In genomic region chr17:81682565-81683207, GRCh38 we compare ENCODE assay signal across 8 cellular contexts. TPM values are rescaled to one million over a fixed set of nuclear protein-coding genes. Genes with fewer than 3 reads are reported as not detected.
A peak's percentile ranks its signal among the peaks of the same experiment; 100 is the strongest.
DNase-seq lines count a peak whose midpoint lies in the region; ATAC-seq, FAIRE-seq and TF ChIP-seq lines count a peak whose summit lies in the region.

No MANE protein-coding gene starts in this region.

- H3K79me2 ChIP-seq in K562 (ENCODE audit: control insufficient read depth, insufficient read depth, low read length), result peaks cover 55% of the 10 kb centered on the region

- TF ChIP-seq CTCF in AG04450 (IDR thresholded peaks at IDR 0.05; ENCODE audit: low read depth, low read length), result no peak
- TF ChIP-seq CTCF in K562 (IDR thresholded peaks at IDR 0.05 in 2 of 3, conservative IDR thresholded peaks at IDR 0.05 in 1 of 3; ENCODE audit: insufficient read depth in 2 of 3, low read depth in 1 of 3, low read length in 3 of 3), result no peak

- 9% methylated on average over 19 of the region's 19 CpGs for WGBS in K562 (ENCODE audit: insufficient coverage, low coverage, missing lambda C conversion rate)
- WGBS in mesodermal cell (ENCODE audit: insufficient coverage in 2 of 2), 2 experiments, result 51 to 53% methylated on average over 19 of the region's 19 CpGs

- peaks cover 6% of the 10 kb centered on the region for H3K9me1 ChIP-seq in K562 (ENCODE audit: control insufficient read depth, insufficient read depth, low read length)

- peaks cover 34% of the 10 kb centered on the region for H3K36me3 ChIP-seq in HUES48 (ENCODE audit: control insufficient read depth, insufficient read depth, low read length)
- peaks cover 41% of the 10 kb centered on the region; the same call in 2 of the 3 replicates for H3K36me3 ChIP-seq in K562 (ENCODE audit: control insufficient read depth, insufficient read depth, low read length)
- peaks cover 43% of the 10 kb centered on the region for H3K36me3 ChIP-seq in mesodermal cell (ENCODE audit: control insufficient read depth, insufficient read depth, low read length)

- H3K9ac ChIP-seq in HUES48 (ENCODE audit: low read depth, low read length), result peak overlapping the region; percentile 71
- H3K9ac ChIP-seq in K562 (ENCODE audit: insufficient read depth in 1 of 2, low read depth in 2 of 2, low read length in 2 of 2), result peak overlapping the region; percentile 96 to 99

- CTCF ChIA-PET in AG04450 (lab: Charles Lee) (interaction anchor here (1.2 kb wide), 1 partner anchor 82 kb away, joined by 3 read pairs; no protein-coding TSS in a partner anchor), K562 (lab: Yijun Ruan, JAX; ENCODE audit: low intra/inter-chr PET ratio) (no interaction called here)

- no peak for FAIRE-seq in K562 (lab: Jason Lieb, UNC)

- H3K27me3 ChIP-seq in AG04450 (ENCODE audit: control insufficient read depth, insufficient read depth, low read length), result no peaks in the 10 kb centered on the region
- no peaks in the 10 kb centered on the region for H3K27me3 ChIP-seq in HUES48 (ENCODE audit: control insufficient read depth, insufficient read depth, low read length)
- H3K27me3 ChIP-seq in K562 (ENCODE audit: control insufficient read depth in 2 of 2, insufficient read depth in 2 of 2, low read length in 2 of 2), result no peaks in the 10 kb centered on the region

- in situ Hi-C loops in K562 (cut with MboI), result no loop called here

- peak overlapping the region; percentile 90 for H3K4me2 ChIP-seq in K562 (ENCODE audit: insufficient read depth, low read length)

- DNase-seq in AG04450 (ENCODE audit: low read depth, low spot score) (no peak), K562 (ENCODE audit: extremely low read depth in 1 of 4, low spot score in 3 of 4) (no peak), superior temporal gyrus (ENCODE audit: extremely low spot score) (no peak), SKM-1 (lab: John Stamatoyannopoulos, UW; ENCODE audit: unreplicated experiment) (no peak)
- no peak for DNase-seq in stimulated activated CD4-positive, alpha-beta T cell treated with anti-CD3 and anti-CD28 coated beads, Interleukin-2, amount 100 ng/mL, for 24 hours

- no peak for TF ChIP-seq EP300 in K562 (IDR thresholded peaks at IDR 0.05; ENCODE audit: low read length)

- H3K4me1 ChIP-seq in HUES48 (ENCODE audit: control insufficient read depth, insufficient read depth, low read length) (peaks cover 9% of the 10 kb centered on the region), K562 (replicated peaks in 1 of 2; ENCODE audit: control insufficient read depth in 2 of 2, insufficient read depth in 2 of 2, low read length in 2 of 2) (peaks cover 13 to 52% of the 10 kb centered on the region in 2 experiments), mesodermal cell (ENCODE audit: control insufficient read depth, insufficient read depth, low read length, poor library complexity, severe bottlenecking) (peaks cover 16% of the 10 kb centered on the region)

- peaks cover 12% of the 10 kb centered on the region; the same call in 1 of the 2 replicates for H4K20me1 ChIP-seq in K562 (replicated peaks; ENCODE audit: control insufficient read depth, insufficient read depth, low read length)

- intact Hi-C loops in K562 (cut with micrococcal nuclease), result no loop called here

- peak overlapping the region; percentile 78; the same call in 1 of the 2 replicates for H2AFZ ChIP-seq in K562 (ENCODE audit: low read depth, low read length)

- H3K9me3 ChIP-seq in AG04450 (ENCODE audit: control insufficient read depth, insufficient read depth, low read length) (no peaks in the 10 kb centered on the region; the same call in 1 of the 2 replicates), HUES48 (ENCODE audit: control insufficient read depth, insufficient read depth, low read length) (no peaks in the 10 kb centered on the region), K562 (replicated peaks; ENCODE audit: control insufficient read depth, insufficient read depth, low read depth, low read length) (no peaks in the 10 kb centered on the region), mesodermal cell (ENCODE audit: control insufficient read depth, low read length) (no peaks in the 10 kb centered on the region)

- BruUV-seq in K562 (replicated peaks; lab: Mats Ljungman, UMichigan), result no TSS peak

- no peak for TF ChIP-seq RAD21 in K562 (CRISPR knock-in tag; conservative IDR thresholded peaks at IDR 0.05 in 1 of 2, IDR thresholded peaks at IDR 0.05 in 1 of 2)

- H3K27ac ChIP-seq in AG04450 (ENCODE audit: low read depth, low read length) (peak overlapping the region; percentile 65), HUES48 (ENCODE audit: low read depth, low read length) (no peak overlapping the region), K562 (ENCODE audit: extremely low read depth, low read depth, low read length) (peak overlapping the region; percentile 78), mesodermal cell (ENCODE audit: low read depth, low read length, severe bottlenecking) (peak overlapping the region; percentile 87)

- no peak for ATAC-seq in K562
- ATAC-seq in GM21447 (IDR thresholded peaks at IDR 0.05; ENCODE audit: unreplicated experiment), result no peak

- H3K4me3 ChIP-seq in AG04450 (ENCODE audit: low read depth, low read length), result peak overlapping the region; percentile 92
- H3K4me3 ChIP-seq in HUES48 (ENCODE audit: low read depth, low read length), result peak overlapping the region; percentile 94
- peak overlapping the region; percentile 96 for H3K4me3 ChIP-seq in K562
- H3K4me3 ChIP-seq in mesodermal cell (ENCODE audit: extremely low read depth, insufficient read depth, low read length, poor library complexity, severe bottlenecking), result peak overlapping the region; percentile 99

- TF ChIP-seq POLR2A in K562 (conservative IDR thresholded peaks at IDR 0.05), result no peak

- POLR2A ChIA-PET in AG04450 (lab: Yijun Ruan, JAX) (interaction anchor here (0.6 to 3.4 kb wide), 5 partner anchors 17 to 678 kb away, joined by 3 to 35 read pairs (median 7); partner anchors contain the start of genes CCDC137, MRPL12, NPLOC4 and OXLD1), K562 (lab: Yijun Ruan, JAX) (interaction anchor here (0.6 to 3.5 kb wide), 15 partner anchors 8 to 63 kb away, joined by 3 to 39 read pairs (median 5); partner anchors contain the start of genes CCDC137, MRPL12 and OXLD1)

RNA-seq across cellular contexts. Expression of gene ARL16, which starts 0.9 kb away (rescaled TPM):
- 44.7 and 48.0 TPM in 2 replicates for polyA plus RNA-seq in AG04450 (2011; rRNA removed)
- polyA minus RNA-seq in AG04450 (2011; rRNA and poly(A)+ RNA removed), result 15.2 and 22.4 TPM in 2 replicates
- 40.1 and 78.0 TPM in 2 replicates for total RNA-seq in K562 (2011; cell fraction: chromatin; rRNA removed; ENCODE audit: low replicate concordance)
- total RNA-seq in K562 (2011; cell fraction: nucleolus; rRNA removed), result 48.6 and 55.2 TPM in 2 replicates
- 38.9 and 42.4 TPM in 2 replicates for total RNA-seq in K562 (2011; cell fraction: nucleoplasm; rRNA removed)
- total RNA-seq in K562 (2014; rRNA removed), result 25.2 and 46.0 TPM in 2 replicates
- 18.8 and 21.6 TPM in 2 replicates for total RNA-seq in K562 (2014; rRNA removed; fragmentation: Illumina TruSeq; extraction: Trizol)
- 19.7 and 21.3 TPM in 2 replicates for total RNA-seq in K562 (2015; rRNA removed; fragmentation: Illumina TruSeq; extraction: Trizol)
- total RNA-seq in K562 (2021), result 18.3 and 22.6 TPM in 2 replicates
- polyA plus RNA-seq in K562 (2011; rRNA removed), result 29.8 and 30.6 TPM in 2 replicates
- 36.0 and 45.9 TPM in 2 replicates for polyA plus RNA-seq in K562 (2011; cell fraction: cytosol; rRNA removed)
- polyA plus RNA-seq in K562 (2011; cell fraction: nucleus; rRNA removed), result 16.8 and 22.9 TPM in 2 replicates
- polyA plus RNA-seq in K562 (2012), result 26.1 and 26.2 TPM in 2 replicates
- 25.6 and 32.4 TPM in 2 replicates for polyA plus RNA-seq in K562 (2014; fragmentation: Illumina TruSeq; extraction: Trizol)
- polyA plus RNA-seq in K562 (2014; fragmentation: Nextera tagmentation; extraction: Ambion mirVana), result 10 to 100 TPM in 1 of 2 experiments, 1 to 10 TPM in 1; 5.4 to 10.4 TPM
- 32.4 and 34.7 TPM in 2 replicates for polyA plus RNA-seq in K562 (2014; rRNA removed)
- 11.5 and 12.4 TPM in 2 replicates for polyA minus RNA-seq in K562 (2011; rRNA and poly(A)+ RNA removed)
- 5.8 and 6.2 TPM in 2 replicates for polyA minus RNA-seq in K562 (2011; cell fraction: cytosol; rRNA and poly(A)+ RNA removed)
- polyA minus RNA-seq in K562 (2011; cell fraction: nucleus; rRNA and poly(A)+ RNA removed), result 7.3 and 11.8 TPM in 2 replicates
- polyA plus RNA-seq in mesodermal cell (2013, experiment 1 of 2), result 51.9 TPM
- 41.2 TPM for polyA plus RNA-seq in mesodermal cell (2013, experiment 2 of 2)

RNA-seq across cellular contexts. Expression of gene HGS, which starts 1.1 kb away (rescaled TPM):
- polyA plus RNA-seq in AG04450 (2011; rRNA removed) (71.5 and 83.0 TPM in 2 replicates), K562 (2011; rRNA removed) (60.7 and 127 TPM in 2 replicates), K562 (2014; fragmentation: Illumina TruSeq; extraction: Trizol) (126 and 128 TPM in 2 replicates), K562 (2014; fragmentation: Nextera tagmentation; extraction: Ambion mirVana) (1 to 10 TPM; 3.9 to 9.4 TPM), K562 (2014; rRNA removed) (141 and 176 TPM in 2 replicates)
- 145 and 167 TPM in 2 replicates for polyA minus RNA-seq in AG04450 (2011; rRNA and poly(A)+ RNA removed)
- total RNA-seq in K562 (2011; cell fraction: chromatin; rRNA removed; ENCODE audit: low replicate concordance), result 345 and 984 TPM in 2 replicates
- 485 and 495 TPM in 2 replicates for total RNA-seq in K562 (2011; cell fraction: nucleolus; rRNA removed)
- total RNA-seq in K562 (2011; cell fraction: nucleoplasm; rRNA removed), result 301 and 334 TPM in 2 replicates
- total RNA-seq in K562 (2014; rRNA removed) (96.7 and 99.7 TPM in 2 replicates), K562 (2014; rRNA removed; fragmentation: Illumina TruSeq; extraction: Trizol) (55.5 and 77.1 TPM in 2 replicates), K562 (2015; rRNA removed; fragmentation: Illumina TruSeq; extraction: Trizol) (61.4 and 66.3 TPM in 2 replicates), K562 (2021) (132 and 161 TPM in 2 replicates)
- 55.5 and 141 TPM in 2 replicates for polyA plus RNA-seq in K562 (2011; cell fraction: cytosol; rRNA removed)
- polyA plus RNA-seq in K562 (2011; cell fraction: nucleus; rRNA removed), result 547 and 894 TPM in 2 replicates
- 81.3 and 125 TPM in 2 replicates for polyA plus RNA-seq in K562 (2012)
- 76.0 and 85.7 TPM in 2 replicates for polyA minus RNA-seq in K562 (2011; rRNA and poly(A)+ RNA removed)
- 50.3 and 53.4 TPM in 2 replicates for polyA minus RNA-seq in K562 (2011; cell fraction: cytosol; rRNA and poly(A)+ RNA removed)
- 113 and 138 TPM in 2 replicates for polyA minus RNA-seq in K562 (2011; cell fraction: nucleus; rRNA and poly(A)+ RNA removed)
- 117 TPM for polyA plus RNA-seq in mesodermal cell (2013, experiment 1 of 2)
- polyA plus RNA-seq in mesodermal cell (2013, experiment 2 of 2), result 80.5 TPM

RNA-seq across cellular contexts. Expression of gene CCDC137, which starts 16.1 kb away (rescaled TPM):
- polyA plus RNA-seq in AG04450 (2011; rRNA removed) (10.7 and 10.9 TPM in 2 replicates), K562 (2011; rRNA removed) (18.9 and 24.8 TPM in 2 replicates), K562 (2014; fragmentation: Illumina TruSeq; extraction: Trizol) (38.3 and 41.1 TPM in 2 replicates), K562 (2014; fragmentation: Nextera tagmentation; extraction: Ambion mirVana) (1 to 10 TPM; 2.3 to 4.1 TPM), K562 (2014; rRNA removed) (63.7 and 68.1 TPM in 2 replicates)
- 2.2 and 3.9 TPM in 2 replicates for polyA minus RNA-seq in AG04450 (2011; rRNA and poly(A)+ RNA removed)
- 45.8 and 69.3 TPM in 2 replicates for total RNA-seq in K562 (2011; cell fraction: chromatin; rRNA removed; ENCODE audit: low replicate concordance)
- 37.0 and 38.7 TPM in 2 replicates for total RNA-seq in K562 (2011; cell fraction: nucleolus; rRNA removed)
- 27.8 and 51.5 TPM in 2 replicates for total RNA-seq in K562 (2011; cell fraction: nucleoplasm; rRNA removed)
- total RNA-seq in K562 (2014; rRNA removed) (56.0 and 64.2 TPM in 2 replicates), K562 (2014; rRNA removed; fragmentation: Illumina TruSeq; extraction: Trizol) (20.0 and 21.4 TPM in 2 replicates), K562 (2015; rRNA removed; fragmentation: Illumina TruSeq; extraction: Trizol) (47.1 and 48.5 TPM in 2 replicates), K562 (2021) (48.9 and 49.2 TPM in 2 replicates)
- polyA plus RNA-seq in K562 (2011; cell fraction: cytosol; rRNA removed), result 18.3 and 30.6 TPM in 2 replicates
- 40.1 and 55.8 TPM in 2 replicates for polyA plus RNA-seq in K562 (2011; cell fraction: nucleus; rRNA removed)
- polyA plus RNA-seq in K562 (2012), result 28.5 and 39.2 TPM in 2 replicates
- polyA minus RNA-seq in K562 (2011; rRNA and poly(A)+ RNA removed), result 4.4 and 4.8 TPM in 2 replicates
- polyA minus RNA-seq in K562 (2011; cell fraction: cytosol; rRNA and poly(A)+ RNA removed), result 8.5 TPM in 2 replicates
- 9.4 and 17.3 TPM in 2 replicates for polyA minus RNA-seq in K562 (2011; cell fraction: nucleus; rRNA and poly(A)+ RNA removed)
- polyA plus RNA-seq in mesodermal cell (2013, experiment 1 of 2), result 18.6 TPM
- 17.7 TPM for polyA plus RNA-seq in mesodermal cell (2013, experiment 2 of 2)

RNA-seq across cellular contexts. Expression of gene OXLD1, which starts 16.3 kb away (rescaled TPM):
- polyA plus RNA-seq in AG04450 (2011; rRNA removed), result 13.4 and 17.0 TPM in 2 replicates
- 2.9 and 4.4 TPM in 2 replicates for polyA minus RNA-seq in AG04450 (2011; rRNA and poly(A)+ RNA removed)
- total RNA-seq in K562 (2011; cell fraction: chromatin; rRNA removed; ENCODE audit: low replicate concordance), result 19.4 and 38.5 TPM in 2 replicates
- total RNA-seq in K562 (2011; cell fraction: nucleolus; rRNA removed), result 63.3 and 75.7 TPM in 2 replicates
- total RNA-seq in K562 (2011; cell fraction: nucleoplasm; rRNA removed), result 44.2 and 51.1 TPM in 2 replicates
- total RNA-seq in K562 (2014; rRNA removed), result 115 and 139 TPM in 2 replicates
- 8.5 and 10.3 TPM in 2 replicates for total RNA-seq in K562 (2014; rRNA removed; fragmentation: Illumina TruSeq; extraction: Trizol)
- 29.3 and 30.7 TPM in 2 replicates for total RNA-seq in K562 (2015; rRNA removed; fragmentation: Illumina TruSeq; extraction: Trizol)
- total RNA-seq in K562 (2021), result 78.8 and 81.0 TPM in 2 replicates
- polyA plus RNA-seq in K562 (2011; rRNA removed), result 36.1 and 45.3 TPM in 2 replicates
- 58.4 and 135 TPM in 2 replicates for polyA plus RNA-seq in K562 (2011; cell fraction: cytosol; rRNA removed)
- polyA plus RNA-seq in K562 (2011; cell fraction: nucleus; rRNA removed), result 88.9 and 153 TPM in 2 replicates
- polyA plus RNA-seq in K562 (2012), result 50.3 and 62.9 TPM in 2 replicates
- 12.7 and 29.1 TPM in 2 replicates for polyA plus RNA-seq in K562 (2014; fragmentation: Illumina TruSeq; extraction: Trizol)
- polyA plus RNA-seq in K562 (2014; fragmentation: Nextera tagmentation; extraction: Ambion mirVana), result 1 to 10 TPM; 4.4 to 7.9 TPM
- polyA plus RNA-seq in K562 (2014; rRNA removed), result 114 and 117 TPM in 2 replicates
- polyA minus RNA-seq in K562 (2011; rRNA and poly(A)+ RNA removed), result 9.6 and 11.1 TPM in 2 replicates
- 14.7 and 16.7 TPM in 2 replicates for polyA minus RNA-seq in K562 (2011; cell fraction: cytosol; rRNA and poly(A)+ RNA removed)
- 23.0 and 28.5 TPM in 2 replicates for polyA minus RNA-seq in K562 (2011; cell fraction: nucleus; rRNA and poly(A)+ RNA removed)
- polyA plus RNA-seq in mesodermal cell (2013, experiment 1 of 2), result 32.0 TPM
- polyA plus RNA-seq in mesodermal cell (2013, experiment 2 of 2), result 23.7 TPM

RNA-seq across cellular contexts. Expression of gene MRPL12, which starts 20.5 kb away (rescaled TPM):
- polyA plus RNA-seq in AG04450 (2011; rRNA removed) (52.1 and 69.2 TPM in 2 replicates), K562 (2011; rRNA removed) (101 and 110 TPM in 2 replicates), K562 (2014; fragmentation: Illumina TruSeq; extraction: Trizol) (100 and 128 TPM in 2 replicates), K562 (2014; fragmentation: Nextera tagmentation; extraction: Ambion mirVana) (1 to 10 TPM in 1 of 2 experiments, under 1 TPM in 1; 0.94 to 2.7 TPM), K562 (2014; rRNA removed) (338 and 351 TPM in 2 replicates)
- polyA minus RNA-seq in AG04450 (2011; rRNA and poly(A)+ RNA removed), result 29.3 and 35.3 TPM in 2 replicates
- total RNA-seq in K562 (2011; cell fraction: chromatin; rRNA removed; ENCODE audit: low replicate concordance), result 14.2 and 50.8 TPM in 2 replicates
- 61.9 and 77.4 TPM in 2 replicates for total RNA-seq in K562 (2011; cell fraction: nucleolus; rRNA removed)
- total RNA-seq in K562 (2011; cell fraction: nucleoplasm; rRNA removed), result 32.4 and 38.0 TPM in 2 replicates
- total RNA-seq in K562 (2014; rRNA removed) (182 and 276 TPM in 2 replicates), K562 (2014; rRNA removed; fragmentation: Illumina TruSeq; extraction: Trizol) (31.8 and 40.0 TPM in 2 replicates), K562 (2015; rRNA removed; fragmentation: Illumina TruSeq; extraction: Trizol) (57.9 and 60.8 TPM in 2 replicates), K562 (2021) (231 and 251 TPM in 2 replicates)
- 124 and 353 TPM in 2 replicates for polyA plus RNA-seq in K562 (2011; cell fraction: cytosol; rRNA removed)
- polyA plus RNA-seq in K562 (2011; cell fraction: nucleus; rRNA removed), result 53.5 and 78.2 TPM in 2 replicates
- 145 TPM in 2 replicates for polyA plus RNA-seq in K562 (2012)
- polyA minus RNA-seq in K562 (2011; rRNA and poly(A)+ RNA removed), result 36.5 and 49.2 TPM in 2 replicates
- 52.2 and 58.3 TPM in 2 replicates for polyA minus RNA-seq in K562 (2011; cell fraction: cytosol; rRNA and poly(A)+ RNA removed)
- polyA minus RNA-seq in K562 (2011; cell fraction: nucleus; rRNA and poly(A)+ RNA removed), result 15.9 and 32.2 TPM in 2 replicates
- 69.7 TPM for polyA plus RNA-seq in mesodermal cell (2013, experiment 1 of 2)
- polyA plus RNA-seq in mesodermal cell (2013, experiment 2 of 2), result 65.7 TPM
